2 cellular contexts compared by ENCODE assay signal in genomic region chr9:33485312-33485711, GRCh38. TPM values are rescaled to one million over a fixed set of nuclear protein-coding genes. Genes with fewer than 3 reads are reported as not detected.
"Had no signal": no experiment of that assay in that cellular context is flagged by ENCODE, and none has a peak within 500 bp of the region (broad histone marks: within the 10 kb centered on the region; RNA-seq: fewer than 3 reads in every experiment).

No MANE protein-coding gene starts in this region.

RNA-seq across cellular contexts. Expression of gene ANKRD18B, which starts 38.7 kb away (rescaled TPM):
- polyA plus RNA-seq: immature natural killer cell; naive thymus-derived CD4-positive, alpha-beta T cell had no signal
